In the genomic region with DNA sequence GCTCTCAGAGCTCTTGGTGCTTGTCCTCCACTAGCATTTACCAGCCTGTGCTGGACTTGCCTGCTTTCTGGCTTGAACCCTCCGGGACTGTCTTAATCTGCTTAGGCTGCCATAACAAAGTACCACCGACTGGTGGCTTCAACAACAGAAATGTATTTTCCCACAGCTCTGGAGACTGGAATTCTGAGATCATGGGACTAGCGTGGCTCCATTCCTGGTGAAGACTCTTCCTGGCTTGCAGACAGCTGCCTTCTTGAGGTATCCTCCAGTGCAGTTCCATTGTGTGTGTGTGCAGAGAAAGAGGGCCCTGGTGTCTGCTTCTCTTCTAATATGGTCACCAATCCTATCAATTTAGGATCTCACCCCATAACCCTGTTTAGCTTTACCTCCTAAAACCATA, we compare ENCODE assay signal across 22 cellular contexts. TPM values are rescaled to one million over a fixed set of nuclear protein-coding genes. Genes with fewer than 3 reads are reported as not detected.
DNase-seq lines count a peak whose midpoint lies in the region; ATAC-seq and TF ChIP-seq lines count a peak whose summit lies in the region.
"Had no signal": no experiment of that assay in that cellular context is flagged by ENCODE, and none has a peak within 500 bp of the region (broad histone marks: within the 10 kb centered on the region; RNA-seq: fewer than 3 reads in every experiment).

No MANE protein-coding gene starts in this region.

- H3K9me3 ChIP-seq in right atrium auricular region (no peaks in the 10 kb centered on the region), lung (ENCODE audit: control insufficient read depth in 2 of 2, insufficient read depth in 1 of 2, low read length in 1 of 2) (peaks cover 0 to 4% of the 10 kb centered on the region in 2 donors)
- H3K9me3 ChIP-seq in CD8-positive, alpha-beta memory T cell (ENCODE audit: low read length), result no peaks in the 10 kb centered on the region
- H3K9me3 ChIP-seq: A549, BLaER1 had no signal

- no peaks in the 10 kb centered on the region for H3K9me3 Mint-ChIP-seq in CD8-positive, alpha-beta memory T cell

- H3K4me3 Mint-ChIP-seq in CD8-positive, alpha-beta memory T cell, result no peak overlapping the region
- H3K4me3 Mint-ChIP-seq: CD14-positive monocyte; CD4-positive, alpha-beta memory T cell had no signal

- intact Hi-C loops in cardiac septum (cut with DNase I), result no loop called here

- ATAC-seq in lung (ENCODE audit: insufficient read depth, low FRiP score), result no peak
- ATAC-seq: A549, GM12878, HCT116 had no signal

- POLR2A ChIA-PET in CD8-positive, alpha-beta memory T cell (lab: Charles Lee), result no interaction called here

- WGBS in lung, 2 donors, result 81 to 84% methylated on average over 3 of the region's 3 CpGs

- H3K36me3 Mint-ChIP-seq in CD8-positive, alpha-beta memory T cell, result no peaks in the 10 kb centered on the region
- H3K36me3 Mint-ChIP-seq: CD14-positive monocyte; CD4-positive, alpha-beta memory T cell had no signal

- DNase-seq in right atrium auricular region (ENCODE audit: low spot score) (peak; percentile 21), cardiac septum (ENCODE audit: low spot score) (no peak), lung (ENCODE audit: low spot score) (no peak), retinal pigment epithelial cell (ENCODE audit: low read depth) (no peak), NCI-H2081 treated with DMSO at 0.1 percent for 48 hours (lab: John Stamatoyannopoulos, UW) (no peak), NCI-H1092 (lab: John Stamatoyannopoulos, UW) (no peak)
- no peak for DNase-seq in CD8-positive, alpha-beta memory T cell
- DNase-seq: Calu3; CD4-positive, alpha-beta memory T cell; DMS79 treated with DMSO at 0.1 percent for 48 hours; EL; GOT3; H7; IMR-90 had no signal

- no peak overlapping the region for H3K27ac Mint-ChIP-seq in CD8-positive, alpha-beta memory T cell
- H3K27ac Mint-ChIP-seq: CD4-positive, alpha-beta memory T cell had no signal

- no peak overlapping the region for H3K4me3 ChIP-seq in right atrium auricular region
- H3K4me3 ChIP-seq in lung, result peak overlapping the region; percentile 5
- H3K4me3 ChIP-seq in retinal pigment epithelial cell (ENCODE audit: low read length), result no peak overlapping the region
- H3K4me3 ChIP-seq in CD8-positive, alpha-beta memory T cell (ENCODE audit: low read length), result no peak overlapping the region
- H3K4me3 ChIP-seq: A549, BLaER1, GM12878 had no signal

- CTCF ChIA-PET in CD8-positive, alpha-beta memory T cell (lab: Charles Lee), result interaction anchor here (1.2 kb wide), 1 partner anchor 275 kb away, joined by 3 read pairs; no protein-coding TSS in a partner anchor

- H3K27me3 Mint-ChIP-seq in CD8-positive, alpha-beta memory T cell, result peaks cover 7 to 15% of the 10 kb centered on the region in 2 donors

- no peak overlapping the region for H3K27ac ChIP-seq in right atrium auricular region
- no peak overlapping the region for H3K27ac ChIP-seq in lung (ENCODE audit: low read depth in 1 of 2, low read length in 1 of 2)
- H3K27ac ChIP-seq in CD8-positive, alpha-beta memory T cell (ENCODE audit: low read depth, low read length), result no peak overlapping the region
- H3K27ac ChIP-seq: 22Rv1, A549, BLaER1 had no signal

- H3K36me3 ChIP-seq in right atrium auricular region (no peaks in the 10 kb centered on the region), lung (ENCODE audit: control insufficient read depth in 2 of 2, insufficient read depth in 2 of 2, low read length in 2 of 2) (no peaks in the 10 kb centered on the region)
- no peaks in the 10 kb centered on the region for H3K36me3 ChIP-seq in CD8-positive, alpha-beta memory T cell (ENCODE audit: insufficient read depth, low read length)
- H3K36me3 ChIP-seq: BLaER1 had no signal

- peaks cover 16 to 24% (median 20%) of the 10 kb centered on the region in 3 donors for H3K4me1 Mint-ChIP-seq in CD8-positive, alpha-beta memory T cell

- no peaks in the 10 kb centered on the region for H3K27me3 ChIP-seq in right atrium auricular region
- H3K27me3 ChIP-seq in lung (ENCODE audit: control insufficient read depth, insufficient read depth), result no peaks in the 10 kb centered on the region
- H3K27me3 ChIP-seq in CD8-positive, alpha-beta memory T cell (ENCODE audit: insufficient read depth, low read length, poor library complexity, severe bottlenecking), result no peaks in the 10 kb centered on the region
- H3K27me3 ChIP-seq: BLaER1 had no signal

- H3K4me1 ChIP-seq in right atrium auricular region, result no peaks in the 10 kb centered on the region
- no peaks in the 10 kb centered on the region for H3K4me1 ChIP-seq in lung (ENCODE audit: control insufficient read depth in 2 of 2, insufficient read depth in 2 of 2, low read length in 2 of 2)
- peaks cover 5% of the 10 kb centered on the region for H3K4me1 ChIP-seq in CD8-positive, alpha-beta memory T cell (ENCODE audit: insufficient read depth, low read length)
- H3K4me1 ChIP-seq: A549 had no signal

- TF ChIP-seq CTCF in right atrium auricular region (IDR thresholded peaks at IDR 0.05), result no peak
- TF ChIP-seq CTCF in lung (IDR thresholded peaks at IDR 0.05; ENCODE audit: control extremely low read depth, extremely low read depth), result no peak
- peak; percentile 23 for TF ChIP-seq CTCF in retinal pigment epithelial cell (conservative IDR thresholded peaks at IDR 0.05; ENCODE audit: low read depth, low read length)

RNA-seq across cellular contexts. Expression of gene RCAN1, which starts 22.0 kb away (rescaled TPM):
- total RNA-seq in right atrium auricular region, result 10 to 100 TPM; 26.1 to 38.0 TPM
- total RNA-seq in cardiac septum, result 158 TPM
- 10 to 100 TPM; 29.3 to 32.8 TPM for total RNA-seq in lung
- 10 to 100 TPM; 12.2 to 30.3 TPM for polyA plus RNA-seq in lung
- total RNA-seq in CD8-positive, alpha-beta memory T cell, result 10 to 100 TPM; 16.0 to 16.9 TPM
- polyA plus RNA-seq in CD8-positive, alpha-beta memory T cell, result 19.6 TPM

RNA-seq across cellular contexts. Expression of gene CLIC6, which starts 31.8 kb away (rescaled TPM):
- 1 to 10 TPM; 5.1 to 7.0 TPM for total RNA-seq in right atrium auricular region
- 8.9 TPM for total RNA-seq in cardiac septum
- 10 to 100 TPM; 35.4 to 63.9 TPM for total RNA-seq in lung
- polyA plus RNA-seq in lung, result 10 to 100 TPM; 15.1 to 25.9 TPM
- under 1 TPM; 0.37 to 0.44 TPM for total RNA-seq in CD8-positive, alpha-beta memory T cell
- polyA plus RNA-seq in CD8-positive, alpha-beta memory T cell, result 0.08 TPM
- total RNA-seq: G401, IMR-90 had no signal
- polyA plus RNA-seq: AG04450, CD14-positive monocyte, IMR-90 had no signal
